8 cellular contexts compared by ENCODE assay signal in the genomic region with DNA sequence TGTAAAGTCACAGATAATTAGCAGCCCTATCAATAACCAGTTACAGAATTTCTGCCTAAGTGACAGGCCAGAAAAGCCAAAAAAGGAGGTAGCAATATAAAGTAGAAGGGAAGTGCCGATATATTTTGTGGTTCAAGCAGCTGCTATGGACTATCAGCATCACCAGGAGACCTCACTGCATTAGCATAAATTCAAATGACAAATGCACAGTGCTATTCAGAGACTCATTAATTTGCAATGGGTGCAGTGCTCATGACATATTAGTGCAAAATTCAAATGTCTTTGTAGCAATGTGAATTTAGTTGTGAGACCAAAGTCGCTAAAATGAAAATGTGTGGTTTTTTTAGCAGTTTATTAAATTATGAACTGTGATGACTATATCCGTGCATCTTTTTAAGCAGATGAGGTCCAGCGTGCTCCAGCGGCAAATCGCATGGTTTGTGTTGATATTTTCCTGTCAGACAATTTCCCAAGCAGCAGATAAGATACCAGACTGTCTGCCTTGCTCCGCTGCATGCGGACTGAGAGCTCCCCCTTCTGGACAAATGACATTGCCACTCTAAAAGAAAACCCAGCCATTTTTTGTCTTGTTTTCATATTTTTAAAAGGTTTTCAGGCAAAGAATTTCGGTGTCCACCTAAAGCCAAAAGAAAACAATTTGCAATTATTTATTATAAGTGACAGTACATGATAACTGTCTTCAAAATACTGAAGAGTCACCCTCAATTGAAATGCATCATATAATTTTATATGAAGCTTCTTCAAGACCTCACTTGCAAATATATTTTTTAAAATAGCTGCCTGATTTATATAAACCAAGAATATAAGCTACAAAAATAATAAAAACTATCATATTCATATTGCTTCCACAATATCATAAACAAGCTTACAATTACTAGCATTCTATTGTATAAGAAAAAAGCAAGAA.
DNase-seq lines count a peak whose midpoint lies in the region; ATAC-seq and TF ChIP-seq lines count a peak whose summit lies in the region.

No MANE protein-coding gene starts in this region.

- DNase-seq in G401 (ENCODE audit: low spot score) (peak; percentile 72), HCEC 1CT (peak; percentile 61), NCI-H1105 treated with DMSO at 0.1 percent for 48 hours (lab: John Stamatoyannopoulos, UW) (peak; percentile 56), T-cell (peak in 29 of 34 experiments; percentile 1 to 45 (median 15)), brain microvascular endothelial cell (peak; percentile 81), inferior parietal cortex (ENCODE audit: extremely low spot score) (peak; percentile 89)
- DNase-seq in stimulated activated CD4-positive, alpha-beta T cell treated with anti-CD3 and anti-CD28 coated beads, Interleukin-12 subunit alpha, Interleukin-12 subunit beta, amount 100 ng/mL, for 4 hours, result peak; percentile 24

- peak in 1 of 4 experiments; percentile 43 for ATAC-seq in T-cell (replicated peaks in 1 of 4)
- no peak for ATAC-seq in HG03521 (IDR thresholded peaks at IDR 0.05; ENCODE audit: unreplicated experiment)

- H3K9me3 Mint-ChIP-seq in T-cell, result no peaks in the 10 kb centered on the region

- CTCF ChIA-PET in T-cell (lab: Charles Lee), result interaction anchor here (0.6 to 3.1 kb wide), 10 partner anchors 9 to 1537 kb away, joined by 3 to 40 read pairs (median 3); no protein-coding TSS in a partner anchor

- H3K36me3 Mint-ChIP-seq in T-cell, result no peaks in the 10 kb centered on the region

- peaks cover 0 to 3% of the 10 kb centered on the region in 2 donors for H3K27me3 Mint-ChIP-seq in T-cell

- no peak overlapping the region for H3K27ac ChIP-seq in brain microvascular endothelial cell

- H3K4me1 Mint-ChIP-seq in T-cell, result peaks cover 0 to 4% (median 0%) of the 10 kb centered on the region in 3 donors

- H3K36me3 ChIP-seq in brain microvascular endothelial cell (replicated peaks), result no peaks in the 10 kb centered on the region

- POLR2A ChIA-PET in T-cell (lab: Charles Lee), result interaction anchor here in 1 of 2 donors (0.6 kb wide), 1 partner anchor 308 kb away, joined by 4 read pairs; no protein-coding TSS in a partner anchor

- H3K4me3 Mint-ChIP-seq in T-cell, result no peak overlapping the region

- TF ChIP-seq CTCF in brain microvascular endothelial cell (IDR thresholded peaks at IDR 0.05; ENCODE audit: low read depth, low read length, missing control alignments), result peak; percentile 95

- in situ Hi-C loops in G401 (cut with HindIII; ENCODE audit: low sequenced_read_pairs) (no loop called here), brain microvascular endothelial cell (cut with HindIII; ENCODE audit: low pct_ligation_motif_present, low sequenced_read_pairs) (no loop called here)

- H3K27me3 ChIP-seq in brain microvascular endothelial cell (replicated peaks), result no peaks in the 10 kb centered on the region

- H3K27ac Mint-ChIP-seq in T-cell, result no peak overlapping the region

- no peak overlapping the region for H3K4me3 ChIP-seq in brain microvascular endothelial cell (ENCODE audit: low read depth, low read length)

Comparison
In these comparisons a context has a peak if more than half of its experiments do, and no peak if none do; other contexts are left out.
1. DNase-seq: peak in every context shown above with its lines; median percentile 89 in inferior parietal cortex; 81 in brain microvascular endothelial cell; 72 in G401; 61 in HCEC 1CT; 56 in NCI-H1105 treated with DMSO at 0.1 percent for 48 hours; 24 in stimulated activated CD4-positive, alpha-beta T cell treated with anti-CD3 and anti-CD28 coated beads, Interleukin-12 subunit alpha, Interleukin-12 subunit beta, amount 100 ng/mL, for 4 hours; 15 in T-cell.